ENCODE assay signal across 31 cellular contexts in the genomic region with DNA sequence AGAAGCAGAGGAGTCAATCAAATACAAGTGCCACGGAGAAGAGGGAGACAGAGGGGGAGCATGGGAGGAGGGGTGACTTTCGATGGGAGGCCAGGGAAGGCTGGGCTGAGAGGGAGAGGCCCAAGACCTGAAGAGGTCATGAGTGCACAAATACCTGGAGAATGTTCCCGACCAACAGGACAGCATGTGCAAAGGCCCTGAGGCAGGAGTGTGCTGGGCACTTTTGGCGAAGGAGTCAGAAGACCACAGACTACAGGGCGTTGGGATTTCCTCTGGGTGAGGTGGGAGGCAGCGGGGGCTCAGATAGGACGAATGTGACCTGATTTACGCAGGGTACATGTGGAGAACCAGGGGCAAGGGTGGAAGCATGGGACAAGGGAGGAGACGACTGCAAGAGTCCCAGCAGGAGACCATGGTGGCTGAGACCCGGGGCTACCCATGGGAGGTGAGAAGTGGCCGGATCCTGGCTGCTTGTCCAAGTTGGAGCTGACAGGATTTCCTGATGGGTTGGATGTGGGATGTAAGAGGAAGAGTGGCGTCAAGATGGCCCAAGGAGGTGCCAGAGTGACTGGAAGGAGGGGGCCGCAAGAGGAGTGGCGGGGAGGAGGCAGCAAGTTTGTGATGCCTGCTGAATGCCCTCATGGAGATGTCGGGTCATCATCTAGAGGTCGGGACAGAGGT. TPM values are rescaled to one million over a fixed set of nuclear protein-coding genes. Genes with fewer than 3 reads are reported as not detected.
DNase-seq lines count a peak whose midpoint lies in the region; ATAC-seq, FAIRE-seq and TF ChIP-seq lines count a peak whose summit lies in the region.
"Had no signal": no experiment of that assay in that cellular context is flagged by ENCODE, and none has a peak within 500 bp of the region (broad histone marks: within the 10 kb centered on the region; RNA-seq: fewer than 3 reads in every experiment).

No MANE protein-coding gene starts in this region.

- no peak overlapping the region for H3K4me3 Mint-ChIP-seq in activated naive CD8-positive, alpha-beta T cell treated with anti-CD3 and anti-CD28 coated beads, Interleukin-2, amount 10 ng/mL, durations not matched to agents 7 days and 5 days
- no peak overlapping the region for H3K4me3 Mint-ChIP-seq in stimulated activated naive B cell treated with anti-CD40 and anti-IgM and Interleukin-4, amounts not matched to agents 10 μg/mL and 1 μg/mL and 100 μg/mL, for 72 hours

- H3K4me3 ChIP-seq in right lobe of liver (no peak overlapping the region), HepG2 (replicated peaks in 1 of 3; ENCODE audit: insufficient read depth in 1 of 3, low read depth in 2 of 3, low read length in 3 of 3) (no peak overlapping the region), lower lobe of right lung (no peak overlapping the region), kidney (ENCODE audit: low read length in 2 of 2) (no peak overlapping the region)
- H3K4me3 ChIP-seq: BLaER1, heart left ventricle, pancreas, right atrium auricular region, thyroid gland had no signal

- H3K9ac ChIP-seq in HepG2 (ENCODE audit: insufficient read depth, low read depth, low read length) (no peak overlapping the region), kidney (ENCODE audit: low read length in 2 of 2) (no peak overlapping the region)
- H3K9ac ChIP-seq: BLaER1 had no signal

- DNase-seq in right lobe of liver (no peak), HepG2 (ENCODE audit: low spot score) (no peak), lower lobe of right lung (no peak), kidney (no peak), SKM-1 (lab: John Stamatoyannopoulos, UW; ENCODE audit: unreplicated experiment) (no peak), COLO668 (lab: John Stamatoyannopoulos, UW; ENCODE audit: unreplicated experiment) (no peak)
- no peak for DNase-seq in activated naive CD8-positive, alpha-beta T cell treated with anti-CD3 and anti-CD28 coated beads, Interleukin-2, amount 10 ng/mL, durations not matched to agents 7 days and 5 days
- no peak for DNase-seq in stimulated activated naive B cell treated with anti-CD40 and anti-IgM and Interleukin-4, amounts not matched to agents 10 μg/mL and 1 μg/mL and 100 μg/mL, for 72 hours
- DNase-seq: ACHN; activated CD4-positive, alpha-beta T cell treated with anti-CD3 and anti-CD28 coated beads for 1 hour; effector CD8-positive, alpha-beta T cell; foreskin fibroblast; Karpas-422; left colon; MV-4-11; NCI-H1694; NCI-H2171; NCI-H524; pancreas; SIG-M5; stimulated activated CD4-positive, alpha-beta T cell treated with anti-CD3 and anti-CD28 coated beads, Interleukin-4, amount 100 ng/mL, for 1 hour; stimulated activated naive CD4-positive, alpha-beta T cell treated with Interleukin-2 at 50 U/mL for 16 hours; thyroid gland had no signal

- TF ChIP-seq RAD21 in HepG2 (CRISPR knock-in tag; IDR thresholded peaks at IDR 0.05) = no peak

- no TSS peak for BruUV-seq in HepG2 (replicated peaks; lab: Mats Ljungman, UMichigan)

- H3K9me3 ChIP-seq in right lobe of liver (no peaks in the 10 kb centered on the region), HepG2 (ENCODE audit: low read length) (peaks cover 4% of the 10 kb centered on the region; the same call in 1 of the 2 replicates), lower lobe of right lung (peaks cover 7% of the 10 kb centered on the region), kidney (ENCODE audit: control insufficient read depth in 1 of 2, low read length in 2 of 2) (no peaks in the 10 kb centered on the region)
- H3K9me3 ChIP-seq: pancreas, right atrium auricular region, thyroid gland had no signal

- intact Hi-C loops in right lobe of liver (cut with DNase I) = no loop called here
- intact Hi-C loops in HepG2 (cut with micrococcal nuclease; ENCODE audit: unreplicated experiment) = no loop called here
- intact Hi-C loops in lower lobe of right lung (cut with DNase I) = no loop called here
- intact Hi-C loops in kidney (cut with DNase I) = no loop called here

- no peaks in the 10 kb centered on the region for H3K79me2 ChIP-seq in HepG2 (ENCODE audit: insufficient read depth, low read length)

- CTCF ChIA-PET in HepG2 (lab: Yijun Ruan, JAX; ENCODE audit: low intra/inter-chr PET ratio, low total read pairs) = no interaction called here

- H2AFZ ChIP-seq in HepG2 (ENCODE audit: low read length) = no peak overlapping the region

- H3K4me2 ChIP-seq in HepG2 (ENCODE audit: low read depth, low read length) = no peak overlapping the region
- H3K4me2 ChIP-seq: BLaER1 had no signal

- no peak for TF ChIP-seq POLR2A in right lobe of liver (IDR thresholded peaks at IDR 0.05)
- no peak for TF ChIP-seq POLR2A in HepG2 (IDR thresholded peaks at IDR 0.05; ENCODE audit: insufficient read depth in 1 of 2, low read depth in 2 of 2, low read length in 2 of 2)

- H3K9me3 Mint-ChIP-seq in activated naive CD8-positive, alpha-beta T cell treated with anti-CD3 and anti-CD28 coated beads, Interleukin-2, amount 10 ng/mL, durations not matched to agents 7 days and 5 days = peaks cover 7% of the 10 kb centered on the region
- peaks cover 0 to 7% of the 10 kb centered on the region in 2 donors for H3K9me3 Mint-ChIP-seq in stimulated activated naive B cell treated with anti-CD40 and anti-IgM and Interleukin-4, amounts not matched to agents 10 μg/mL and 1 μg/mL and 100 μg/mL, for 72 hours

- peak in 3 of 4 donors; percentile 46 to 56 (median 54) for ATAC-seq in right lobe of liver
- ATAC-seq in HepG2 = no peak
- no peak for ATAC-seq in activated naive CD8-positive, alpha-beta T cell treated with anti-CD3 and anti-CD28 coated beads, Interleukin-2, amount 10 ng/mL, durations not matched to agents 7 days and 5 days (ENCODE audit: low read depth)
- no peak for ATAC-seq in lower lobe of right lung
- no peak for ATAC-seq in stimulated activated naive B cell treated with anti-CD40 and anti-IgM and Interleukin-4, amounts not matched to agents 10 μg/mL and 1 μg/mL and 100 μg/mL, for 72 hours (replicated peaks)
- ATAC-seq: activated naive CD4-positive, alpha-beta T cell treated with anti-CD3 and anti-CD28 coated beads, Interleukin-2, amount 50 U/mL, for 72 hours; left colon; Panc1; pancreas had no signal

- H3K27ac ChIP-seq in right lobe of liver = no peak overlapping the region
- H3K27ac ChIP-seq in HepG2 (ENCODE audit: extremely low read length, insufficient read depth, low read length) = no peak overlapping the region
- peak overlapping the region; percentile 24 for H3K27ac ChIP-seq in lower lobe of right lung
- no peak overlapping the region for H3K27ac ChIP-seq in kidney (ENCODE audit: low read depth in 2 of 2, low read length in 2 of 2)
- H3K27ac ChIP-seq: BLaER1, heart left ventricle, pancreas, right atrium auricular region, thyroid gland had no signal

- no peaks in the 10 kb centered on the region for H3K27me3 Mint-ChIP-seq in activated naive CD8-positive, alpha-beta T cell treated with anti-CD3 and anti-CD28 coated beads, Interleukin-2, amount 10 ng/mL, durations not matched to agents 7 days and 5 days
- no peaks in the 10 kb centered on the region for H3K27me3 Mint-ChIP-seq in stimulated activated naive B cell treated with anti-CD40 and anti-IgM and Interleukin-4, amounts not matched to agents 10 μg/mL and 1 μg/mL and 100 μg/mL, for 72 hours

- H3K36me3 ChIP-seq in right lobe of liver = no peaks in the 10 kb centered on the region
- no peaks in the 10 kb centered on the region for H3K36me3 ChIP-seq in HepG2 (replicated peaks in 1 of 2; ENCODE audit: control insufficient read depth in 1 of 2, insufficient read depth in 2 of 2, low read length in 2 of 2)
- H3K36me3 ChIP-seq in lower lobe of right lung = no peaks in the 10 kb centered on the region
- no peaks in the 10 kb centered on the region for H3K36me3 ChIP-seq in kidney (ENCODE audit: control insufficient read depth in 1 of 2, insufficient read depth in 2 of 2, low read length in 2 of 2)
- H3K36me3 ChIP-seq: BLaER1, pancreas, right atrium auricular region, thyroid gland had no signal

- no peaks in the 10 kb centered on the region; the same call in 1 of the 2 replicates for H4K20me1 ChIP-seq in HepG2 (ENCODE audit: insufficient read depth, low read length)
- H4K20me1 ChIP-seq: BLaER1 had no signal

- TF ChIP-seq EP300 in HepG2 (IDR thresholded peaks at IDR 0.05; ENCODE audit: low read depth in 2 of 2, low read length in 2 of 2) (no peak), HepG2 (CRISPR knock-in tag; IDR thresholded peaks at IDR 0.05; ENCODE audit: borderline replicate concordance) (no peak)

- H3K4me1 Mint-ChIP-seq in activated naive CD8-positive, alpha-beta T cell treated with anti-CD3 and anti-CD28 coated beads, Interleukin-2, amount 10 ng/mL, durations not matched to agents 7 days and 5 days = peaks cover 31% of the 10 kb centered on the region
- H3K4me1 Mint-ChIP-seq in stimulated activated naive B cell treated with anti-CD40 and anti-IgM and Interleukin-4, amounts not matched to agents 10 μg/mL and 1 μg/mL and 100 μg/mL, for 72 hours = peaks cover 54 to 59% of the 10 kb centered on the region in 2 donors

- peaks cover 56% of the 10 kb centered on the region for H3K36me3 Mint-ChIP-seq in activated naive CD8-positive, alpha-beta T cell treated with anti-CD3 and anti-CD28 coated beads, Interleukin-2, amount 10 ng/mL, durations not matched to agents 7 days and 5 days
- H3K36me3 Mint-ChIP-seq in stimulated activated naive B cell treated with anti-CD40 and anti-IgM and Interleukin-4, amounts not matched to agents 10 μg/mL and 1 μg/mL and 100 μg/mL, for 72 hours = peaks cover 27 to 52% of the 10 kb centered on the region in 2 donors

- FAIRE-seq in HepG2 (lab: Jason Lieb, UNC) = no peak
- no peak for FAIRE-seq in kidney (lab: Jason Lieb, UNC)
- FAIRE-seq: GM18507, H54, pancreas, TTC549 had no signal

- TF ChIP-seq CTCF in right lobe of liver (IDR thresholded peaks at IDR 0.05) (no peak), HepG2 (CRISPR knock-in tag; IDR thresholded peaks at IDR 0.05) (no peak), lower lobe of right lung (IDR thresholded peaks at IDR 0.05) (no peak), kidney (IDR thresholded peaks at IDR 0.05; ENCODE audit: borderline replicate concordance, extremely low read depth, insufficient read depth) (no peak)

- no peaks in the 10 kb centered on the region for H3K4me1 ChIP-seq in right lobe of liver
- H3K4me1 ChIP-seq in HepG2 (ENCODE audit: insufficient read depth, low read length) = no peaks in the 10 kb centered on the region
- peaks cover 49% of the 10 kb centered on the region for H3K4me1 ChIP-seq in lower lobe of right lung
- H3K4me1 ChIP-seq in kidney (ENCODE audit: control insufficient read depth in 1 of 2, insufficient read depth in 1 of 2, low read depth in 1 of 2, low read length in 2 of 2) = peaks cover 0 to 5% of the 10 kb centered on the region in 2 donors
- H3K4me1 ChIP-seq: pancreas had no signal

- in situ Hi-C loops in HepG2 (cut with HindIII; ENCODE audit: extremely low pct_ligation_motif_present, low pct_unique_long_range_greater_than_20kb) = no loop called here

- H3K27me3 ChIP-seq in right lobe of liver = no peaks in the 10 kb centered on the region
- peaks cover 17 to 84% of the 10 kb centered on the region in 2 experiments for H3K27me3 ChIP-seq in HepG2 (ENCODE audit: control insufficient read depth in 1 of 2, insufficient read depth in 2 of 2, low read length in 2 of 2)
- H3K27me3 ChIP-seq in lower lobe of right lung (ENCODE audit: low read depth) = peaks cover 27% of the 10 kb centered on the region
- H3K27me3 ChIP-seq: BLaER1, heart left ventricle, pancreas, right atrium auricular region, thyroid gland had no signal

- 74% methylated on average over 9 of the region's 16 CpGs for WGBS in right lobe of liver (ENCODE audit: insufficient coverage, low coverage, low lambda C conversion rate, missing lambda C conversion rate)
- WGBS in HepG2 (ENCODE audit: low lambda C conversion rate) = 13% methylated on average over 16 of the region's 16 CpGs

- H3K27ac Mint-ChIP-seq in activated naive CD8-positive, alpha-beta T cell treated with anti-CD3 and anti-CD28 coated beads, Interleukin-2, amount 10 ng/mL, durations not matched to agents 7 days and 5 days = peak overlapping the region; percentile 47
- peak overlapping the region; percentile 68 for H3K27ac Mint-ChIP-seq in stimulated activated naive B cell treated with anti-CD40 and anti-IgM and Interleukin-4, amounts not matched to agents 10 μg/mL and 1 μg/mL and 100 μg/mL, for 72 hours

- POLR2A ChIA-PET in HepG2 (lab: Yijun Ruan, JAX) = interaction anchor here (0.6 kb wide), 1 partner anchor 18 kb away, joined by 3 read pairs; no protein-coding TSS in a partner anchor
- POLR2A ChIA-PET in activated naive CD8-positive, alpha-beta T cell treated with anti-CD3 and anti-CD28 coated beads, Interleukin-2, amount 10 ng/mL, durations not matched to agents 7 days and 5 days (lab: Charles Lee) = interaction anchor here (1.0 kb wide), 1 partner anchor 21 kb away, joined by 3 read pairs; no protein-coding TSS in a partner anchor

RNA-seq across cellular contexts. Expression of a gene that starts 23.4 kb away (rescaled TPM):
- total RNA-seq in right lobe of liver = 10 to 100 TPM in 2 of 6 experiments, 1 to 10 TPM in 4; 4.4 to 11.1 (median 8.7) TPM
- total RNA-seq in HepG2 (2016; rRNA removed; fragmentation: Illumina TruSeq; extraction: Trizol) = 0.02 and 0.06 TPM in 2 replicates
- total RNA-seq in HepG2 (2016; cell fraction: cytosol; rRNA removed; fragmentation: Illumina TruSeq; extraction: Trizol; ENCODE audit: low read depth) = under 0.01 TPM in 1 of 2 replicates, not detected in the other
- 0.02 TPM in 1 of 2 replicates, not detected in the other for total RNA-seq in HepG2 (2016; cell fraction: insoluble cytoplasmic fraction; rRNA removed; fragmentation: Illumina TruSeq; extraction: Trizol)
- total RNA-seq in HepG2 (2016; cell fraction: membrane; rRNA removed; fragmentation: Illumina TruSeq; extraction: Trizol) = 0.03 and 0.56 TPM in 2 replicates
- not detected in 2 replicates for total RNA-seq in HepG2 (2016; cell fraction: nucleus; rRNA removed; fragmentation: Illumina TruSeq; extraction: Trizol)
- polyA plus RNA-seq in HepG2 (2011; rRNA removed) = 0.04 and 0.05 TPM in 2 replicates
- 0.03 and 0.07 TPM in 2 replicates for polyA plus RNA-seq in HepG2 (2011; cell fraction: cytosol; rRNA removed)
- polyA plus RNA-seq in HepG2 (2011; cell fraction: nucleus; rRNA removed) = 0.17 and 0.19 TPM in 2 replicates
- polyA plus RNA-seq in HepG2 (2012) = 0.03 and 0.05 TPM in 2 replicates
- polyA plus RNA-seq in HepG2 (2016; cell fraction: cytosol; fragmentation: Illumina TruSeq; extraction: Trizol; ENCODE audit: low read depth) = 0.02 TPM in 1 of 2 replicates, not detected in the other
- not detected in 2 replicates for polyA plus RNA-seq in HepG2 (2016; cell fraction: insoluble cytoplasmic fraction; fragmentation: Illumina TruSeq; extraction: Trizol; ENCODE audit: low read depth)
- not detected in 2 replicates for polyA plus RNA-seq in HepG2 (2016; cell fraction: membrane; fragmentation: Illumina TruSeq; extraction: Trizol; ENCODE audit: low read depth)
- polyA plus RNA-seq in HepG2 (2016; cell fraction: nucleus; fragmentation: Illumina TruSeq; extraction: Trizol; ENCODE audit: insufficient read depth, low read depth) = not detected in 2 replicates
- polyA minus RNA-seq in HepG2 (2011; rRNA and poly(A)+ RNA removed; ENCODE audit: low replicate concordance) = 0.08 and 15.2 TPM in 2 replicates
- polyA minus RNA-seq in HepG2 (2011; cell fraction: cytosol; rRNA and poly(A)+ RNA removed) = 0.20 and 0.44 TPM in 2 replicates
- 0.12 and 0.13 TPM in 2 replicates for polyA minus RNA-seq in HepG2 (2011; cell fraction: nucleus; rRNA and poly(A)+ RNA removed)
- total RNA-seq in activated naive CD8-positive, alpha-beta T cell treated with anti-CD3 and anti-CD28 coated beads, Interleukin-2, amount 10 ng/mL, durations not matched to agents 7 days and 5 days = 100 to 1,000 TPM; 142 to 147 TPM
- total RNA-seq in lower lobe of right lung = 78.2 TPM
- total RNA-seq in kidney = 38.2 TPM
- 8.5 TPM for polyA plus RNA-seq in kidney (ENCODE audit: insufficient read depth, low read depth, low replicate concordance)

Comparison
In these comparisons a context has a peak if more than half of its experiments do, and no peak if none do; other contexts are left out.
1. ATAC-seq: peak in right lobe of liver (3 of 4); none in HepG2 (single experiment), activated naive CD8-positive, alpha-beta T cell treated with anti-CD3 and anti-CD28 coated beads, Interleukin-2, amount 10 ng/mL, durations not matched to agents 7 days and 5 days (single experiment), lower lobe of right lung (0 of 2) and stimulated activated naive B cell treated with anti-CD40 and anti-IgM and Interleukin-4, amounts not matched to agents 10 μg/mL and 1 μg/mL and 100 μg/mL, for 72 hours (0 of 2).